ENCODE assay signal across 17 cellular contexts in the genomic region with DNA sequence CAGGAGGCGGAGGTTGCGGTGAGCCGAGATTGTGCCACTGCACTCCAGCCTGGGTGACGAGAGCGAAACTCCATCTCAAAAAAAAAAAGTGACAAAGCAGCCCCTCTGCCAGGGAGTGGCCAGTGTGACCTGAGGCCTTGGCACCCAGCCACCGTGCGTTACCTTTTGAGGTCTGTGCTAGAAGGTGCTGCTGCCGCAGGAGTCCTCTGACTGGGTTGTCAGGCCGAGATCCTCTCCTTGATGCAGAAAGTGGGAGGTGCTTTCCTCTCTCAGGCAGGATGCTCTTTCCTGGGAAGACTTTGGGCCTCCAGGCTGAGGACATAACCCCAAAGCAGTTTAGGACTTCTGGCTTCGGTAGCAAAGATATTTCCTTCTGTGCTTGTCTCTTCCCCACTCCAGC.
A peak's percentile ranks its signal among the peaks of the same experiment; 100 is the strongest.
DNase-seq lines count a peak whose midpoint lies in the region; TF ChIP-seq lines count a peak whose summit lies in the region.
"Had no signal": no experiment of that assay in that cellular context is flagged by ENCODE, and none has a peak within 500 bp of the region (broad histone marks: within the 10 kb centered on the region; RNA-seq: fewer than 3 reads in every experiment).

No MANE protein-coding gene starts in this region.

- H3K27ac ChIP-seq in ovary: peak overlapping the region; percentile 22 to 27
- H3K27ac ChIP-seq: 22Rv1 had no signal

- H3K9me3 Mint-ChIP-seq in glutamatergic neuron (ENCODE audit: unreplicated experiment): peaks cover 10% of the 10 kb centered on the region
- H3K9me3 Mint-ChIP-seq: CD4-positive, alpha-beta T cell had no signal

- peaks cover 6% of the 10 kb centered on the region for H3K27me3 Mint-ChIP-seq in glutamatergic neuron (ENCODE audit: unreplicated experiment)

- no peak overlapping the region for H3K4me3 ChIP-seq in ovary
- H3K4me3 ChIP-seq: testis had no signal

- no peak for TF ChIP-seq POLR2A in ovary (IDR thresholded peaks at IDR 0.05)

- H3K27ac Mint-ChIP-seq in glutamatergic neuron (ENCODE audit: unreplicated experiment): peak overlapping the region; percentile 17
- H3K27ac Mint-ChIP-seq: activated naive CD4-positive, alpha-beta T cell treated with anti-CD3 and anti-CD28 coated beads, Interleukin-2, amount 10 ng/mL, durations not matched to agents 7 days and 5 days; activated T-helper 1 cell treated with anti-CD3 and anti-CD28 coated beads, Interleukin-12 subunit alpha, Interleukin-12 subunit beta, Interleukin-2, Interleukin-4 antibody, amounts not matched to agents 30 ng/mL and 10 ng/mL and 1 ng/mL, durations not matched to agents 14 hours and 24 hours and 36 hours; CD4-positive, alpha-beta T cell; memory B cell; stimulated activated naive B cell treated with anti-CD40 and anti-IgM and Interleukin-4, amounts not matched to agents 10 μg/mL and 1 μg/mL and 100 μg/mL, for 72 hours had no signal

- no peak overlapping the region for H3K4me3 Mint-ChIP-seq in glutamatergic neuron (ENCODE audit: unreplicated experiment)
- H3K4me3 Mint-ChIP-seq: activated naive CD4-positive, alpha-beta T cell treated with anti-CD3 and anti-CD28 coated beads, Interleukin-2, amount 10 ng/mL, durations not matched to agents 7 days and 5 days; activated T-helper 1 cell treated with anti-CD3 and anti-CD28 coated beads, Interleukin-12 subunit alpha, Interleukin-12 subunit beta, Interleukin-2, Interleukin-4 antibody, amounts not matched to agents 30 ng/mL and 10 ng/mL and 1 ng/mL, durations not matched to agents 14 hours and 24 hours and 36 hours; CD4-positive, alpha-beta T cell; memory B cell; stimulated activated naive B cell treated with anti-CD40 and anti-IgM and Interleukin-4, amounts not matched to agents 10 μg/mL and 1 μg/mL and 100 μg/mL, for 72 hours had no signal

- no peaks in the 10 kb centered on the region for H3K9me3 ChIP-seq in ovary
- H3K9me3 ChIP-seq: testis had no signal

- WGBS in ovary, 3 donors: 84 to 91% (median 85%) methylated on average over 10 of the region's 10 CpGs

- no peak for TF ChIP-seq CTCF in glutamatergic neuron (IDR thresholded peaks at IDR 0.05; ENCODE audit: partially characterized antibody, unreplicated experiment)
- no peak for TF ChIP-seq CTCF in ovary (IDR thresholded peaks at IDR 0.05)

- H3K4me1 Mint-ChIP-seq in glutamatergic neuron (ENCODE audit: low read depth, unreplicated experiment): peaks cover 16% of the 10 kb centered on the region
- H3K4me1 Mint-ChIP-seq: activated naive CD4-positive, alpha-beta T cell treated with anti-CD3 and anti-CD28 coated beads, Interleukin-2, amount 10 ng/mL, durations not matched to agents 7 days and 5 days; memory B cell; stimulated activated naive B cell treated with anti-CD40 and anti-IgM and Interleukin-4, amounts not matched to agents 10 μg/mL and 1 μg/mL and 100 μg/mL, for 72 hours had no signal

- no peaks in the 10 kb centered on the region for H3K36me3 Mint-ChIP-seq in glutamatergic neuron (ENCODE audit: unreplicated experiment)
- H3K36me3 Mint-ChIP-seq: activated naive CD4-positive, alpha-beta T cell treated with anti-CD3 and anti-CD28 coated beads, Interleukin-2, amount 10 ng/mL, durations not matched to agents 7 days and 5 days; memory B cell; stimulated activated naive B cell treated with anti-CD40 and anti-IgM and Interleukin-4, amounts not matched to agents 10 μg/mL and 1 μg/mL and 100 μg/mL, for 72 hours had no signal

- DNase-seq in DMS153 (lab: John Stamatoyannopoulos, UW): peak; percentile 39
- no peak for DNase-seq in DMS153 treated with DMSO at 0.1 percent for 48 hours (lab: John Stamatoyannopoulos, UW; ENCODE audit: unreplicated experiment)
- peak; percentile 37 for DNase-seq in M059J (ENCODE audit: low read depth)
- DNase-seq in glutamatergic neuron: no peak
- peak in 1 of 5 donors; percentile 58 for DNase-seq in ovary
- DNase-seq in effector CD8-positive, alpha-beta T cell (lab: John Stamatoyannopoulos, UW): no peak
- DNase-seq in stimulated activated naive CD4-positive, alpha-beta T cell treated with Interleukin-2 at 50 U/mL for 16 hours (lab: John Stamatoyannopoulos, UW): no peak
- no peak for DNase-seq in stimulated activated CD4-positive, alpha-beta T cell treated with anti-CD3 and anti-CD28 coated beads, Interleukin-2, amount 100 ng/mL, for 48 hours
- DNase-seq: activated naive CD4-positive, alpha-beta T cell treated with anti-CD3 and anti-CD28 coated beads, Interleukin-2, amount 10 ng/mL, durations not matched to agents 7 days and 5 days; CD4-positive, alpha-beta T cell; central memory CD4-positive, alpha-beta T cell; GDM1; stimulated activated naive B cell treated with anti-CD40 and anti-IgM and Interleukin-4, amounts not matched to agents 10 μg/mL and 1 μg/mL and 100 μg/mL, for 72 hours; testis had no signal

- H3K27me3 ChIP-seq in ovary: no peaks in the 10 kb centered on the region
- H3K27me3 ChIP-seq: testis had no signal

- H3K36me3 ChIP-seq in ovary: no peaks in the 10 kb centered on the region

- TF ChIP-seq EP300 in ovary (IDR thresholded peaks at IDR 0.05): no peak

- H3K4me1 ChIP-seq in ovary (ENCODE audit: insufficient read depth): peaks cover 8% of the 10 kb centered on the region

- intact Hi-C loops in ovary (cut with DNase I): no loop called here

Comparison
In these comparisons a context has a peak if more than half of its experiments do, and no peak if none do; other contexts are left out.
1. DNase-seq: peak in DMS153 (single experiment) and M059J (single experiment); none in DMS153 treated with DMSO at 0.1 percent for 48 hours (single experiment), glutamatergic neuron (single experiment), effector CD8-positive, alpha-beta T cell (single experiment), stimulated activated naive CD4-positive, alpha-beta T cell treated with Interleukin-2 at 50 U/mL for 16 hours (single experiment) and stimulated activated CD4-positive, alpha-beta T cell treated with anti-CD3 and anti-CD28 coated beads, Interleukin-2, amount 100 ng/mL, for 48 hours (0 of 2).